22 cellular contexts compared by ENCODE assay signal in the genomic region with DNA sequence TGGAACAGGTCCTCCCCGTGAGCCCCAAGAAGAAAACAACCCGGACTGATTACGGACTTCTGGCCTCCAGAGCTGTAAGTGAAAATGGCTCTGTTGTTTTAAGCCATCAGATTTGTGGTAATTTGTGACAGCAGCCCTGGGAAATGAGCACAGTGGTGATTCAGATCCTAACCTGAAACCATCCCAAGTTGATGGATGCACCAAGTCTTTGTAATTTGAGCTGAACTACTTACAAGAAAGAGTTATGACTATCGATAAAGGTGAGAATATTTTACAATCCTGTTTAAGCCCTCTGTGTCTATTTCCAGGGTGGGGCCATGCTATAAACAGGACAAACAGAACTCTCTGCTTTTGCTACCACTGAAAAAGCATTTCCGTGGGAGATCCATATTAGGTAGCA. TPM values are rescaled to one million over a fixed set of nuclear protein-coding genes. Genes with fewer than 3 reads are reported as not detected.
DNase-seq lines count a peak whose midpoint lies in the region; ATAC-seq and TF ChIP-seq lines count a peak whose summit lies in the region.
"Had no signal": no experiment of that assay in that cellular context is flagged by ENCODE, and none has a peak within 500 bp of the region (broad histone marks: within the 10 kb centered on the region; RNA-seq: fewer than 3 reads in every experiment).

No MANE protein-coding gene starts in this region.

- no peaks in the 10 kb centered on the region for H3K9me3 ChIP-seq in BLaER1 treated with 17β-estradiol and CSF1 and Interleukin-3, amounts not matched to agents 10 nM and 100 nM (replicated peaks in 1 of 11)
- H3K9me3 ChIP-seq in CD8-positive, alpha-beta memory T cell (ENCODE audit: low read length), result no peaks in the 10 kb centered on the region
- H3K9me3 ChIP-seq: BE2C, SJCRH30 had no signal

- no peaks in the 10 kb centered on the region for H4K20me1 ChIP-seq in BLaER1 treated with 17β-estradiol and CSF1 and Interleukin-3, amounts not matched to agents 10 nM and 100 nM

- H3K4me3 ChIP-seq in BLaER1 treated with 17β-estradiol and CSF1 and Interleukin-3, amounts not matched to agents 10 nM and 100 nM, result no peak overlapping the region
- H3K4me3 ChIP-seq in epithelial cell of esophagus (ENCODE audit: low read length), result no peak overlapping the region
- no peak overlapping the region for H3K4me3 ChIP-seq in CD8-positive, alpha-beta memory T cell (ENCODE audit: low read length)
- H3K4me3 ChIP-seq: GM23338, K562, SJCRH30 had no signal

- H3K4me1 ChIP-seq in BLaER1 treated with 17β-estradiol and CSF1 and Interleukin-3, amounts not matched to agents 10 nM and 100 nM, result peaks cover 42 to 68% (median 54%) of the 10 kb centered on the region in 10 experiments
- H3K4me1 ChIP-seq in CD8-positive, alpha-beta memory T cell (ENCODE audit: insufficient read depth, low read length), result no peaks in the 10 kb centered on the region

- CTCF ChIA-PET in CD8-positive, alpha-beta memory T cell (lab: Charles Lee), result no interaction called here

- no peak for ATAC-seq in GM21717 (IDR thresholded peaks at IDR 0.05; ENCODE audit: unreplicated experiment)
- ATAC-seq: CD8-positive, alpha-beta T cell; GM23338; K562 had no signal

- H3K36me3 ChIP-seq in BLaER1 treated with 17β-estradiol and CSF1 and Interleukin-3, amounts not matched to agents 10 nM and 100 nM, result no peaks in the 10 kb centered on the region
- no peaks in the 10 kb centered on the region for H3K36me3 ChIP-seq in CD8-positive, alpha-beta memory T cell (ENCODE audit: insufficient read depth, low read length)
- H3K36me3 ChIP-seq: BE2C, SJCRH30 had no signal

- H3K27ac Mint-ChIP-seq in CD8-positive, alpha-beta memory T cell, result no peak overlapping the region
- H3K27ac Mint-ChIP-seq: CD8-positive, alpha-beta T cell; GM23338 had no signal

- peak overlapping the region in 6 of 11 experiments; percentile 24 to 49 (median 35); a peak in 7 of 22 replicates for H3K4me2 ChIP-seq in BLaER1 treated with 17β-estradiol and CSF1 and Interleukin-3, amounts not matched to agents 10 nM and 100 nM
- H3K4me2 ChIP-seq: GM23338 had no signal

- peaks cover 8 to 17% of the 10 kb centered on the region in 2 donors for H3K27me3 Mint-ChIP-seq in CD8-positive, alpha-beta memory T cell

- no peak overlapping the region for H3K4me3 Mint-ChIP-seq in CD8-positive, alpha-beta memory T cell
- H3K4me3 Mint-ChIP-seq: CD8-positive, alpha-beta T cell; GM23338 had no signal

- no peaks in the 10 kb centered on the region for H3K27me3 ChIP-seq in BLaER1 treated with 17β-estradiol and CSF1 and Interleukin-3, amounts not matched to agents 10 nM and 100 nM
- no peaks in the 10 kb centered on the region for H3K27me3 ChIP-seq in CD8-positive, alpha-beta memory T cell (ENCODE audit: insufficient read depth, low read length, poor library complexity, severe bottlenecking)
- H3K27me3 ChIP-seq: SJCRH30 had no signal

- H3K4me1 Mint-ChIP-seq in CD8-positive, alpha-beta memory T cell, result no peaks in the 10 kb centered on the region

- no peak for TF ChIP-seq CTCF in epithelial cell of esophagus (IDR thresholded peaks at IDR 0.05; ENCODE audit: insufficient read depth, low read depth, low read length, missing control alignments)

- H3K27ac ChIP-seq in BLaER1 treated with 17β-estradiol and CSF1 and Interleukin-3, amounts not matched to agents 10 nM and 100 nM, result peak overlapping the region in 3 of 11 experiments; percentile 27 to 34 (median 31); a peak in 4 of 22 replicates
- no peak overlapping the region for H3K27ac ChIP-seq in CD8-positive, alpha-beta memory T cell (ENCODE audit: low read depth, low read length)
- H3K27ac ChIP-seq: HL-60, SJCRH30 had no signal

- H3K9ac ChIP-seq in BLaER1 treated with 17β-estradiol and CSF1 and Interleukin-3, amounts not matched to agents 10 nM and 100 nM, result no peak overlapping the region

- H3K36me3 Mint-ChIP-seq in CD8-positive, alpha-beta memory T cell, result no peaks in the 10 kb centered on the region
- H3K36me3 Mint-ChIP-seq: CD8-positive, alpha-beta T cell had no signal

- DNase-seq in RPMI7951 (ENCODE audit: low read depth) (peak; percentile 41), epithelial cell of esophagus (ENCODE audit: low read depth) (peak; percentile 84), left kidney (ENCODE audit: low read depth, low spot score) (peak; percentile 65), dermis blood vessel endothelial cell (no peak), T1000 (lab: John Stamatoyannopoulos, UW) (no peak)
- no peak for DNase-seq in CD8-positive, alpha-beta memory T cell
- DNase-seq: 8988T; BE2C; CD8-positive, alpha-beta T cell; DMS79; NCI-H1417 treated with DMSO at 0.1 percent for 48 hours; NCI-H2029; NCI-H2171 treated with DMSO at 0.1 percent for 48 hours; NCI-H446 treated with DMSO at 0.1 percent for 48 hours; NK-92 treated with Interleukin-12 subunit alpha and Interleukin-12 subunit beta, amount 100 ng/mL, for 24 hours; SJCRH30 had no signal

- POLR2A ChIA-PET in CD8-positive, alpha-beta memory T cell (lab: Charles Lee), result no interaction called here

- peaks cover 0 to 3% (median 0%) of the 10 kb centered on the region in 5 donors for H3K9me3 Mint-ChIP-seq in CD8-positive, alpha-beta memory T cell
- H3K9me3 Mint-ChIP-seq: CD8-positive, alpha-beta T cell; GM23338 had no signal

RNA-seq across cellular contexts. Expression of gene RIN2, which starts 19.1 kb away (rescaled TPM):
- 61.0 and 62.8 TPM in 2 replicates for total RNA-seq in RPMI7951 (2014; rRNA removed; shearing (Covaris generic))
- total RNA-seq in dermis blood vessel endothelial cell, result 88.0 and 111 TPM in 2 replicates
- total RNA-seq in CD8-positive, alpha-beta memory T cell, result under 1 TPM; 0.37 to 0.49 TPM
- not detected for polyA plus RNA-seq in CD8-positive, alpha-beta memory T cell
- total RNA-seq: CD8-positive, alpha-beta T cell; OCI-LY7 had no signal
- polyA plus RNA-seq: K562 had no signal

Comparison
In these comparisons a context has a peak if more than half of its experiments do, and no peak if none do; other contexts are left out.
1. DNase-seq: peak in RPMI7951 (single experiment), epithelial cell of esophagus (single experiment) and left kidney (single experiment); none in dermis blood vessel endothelial cell (single experiment), T1000 (single experiment) and CD8-positive, alpha-beta memory T cell (0 of 5).
2. RNA of gene RIN2, which starts 19.1 kb away (total RNA-seq): 88.0 to 111 TPM in dermis blood vessel endothelial cell and 61.0 to 62.8 TPM in RPMI7951; 0.37 to 0.49 TPM in CD8-positive, alpha-beta memory T cell; every median in the first group is over 10 times any median in the second.